In the genomic region with DNA sequence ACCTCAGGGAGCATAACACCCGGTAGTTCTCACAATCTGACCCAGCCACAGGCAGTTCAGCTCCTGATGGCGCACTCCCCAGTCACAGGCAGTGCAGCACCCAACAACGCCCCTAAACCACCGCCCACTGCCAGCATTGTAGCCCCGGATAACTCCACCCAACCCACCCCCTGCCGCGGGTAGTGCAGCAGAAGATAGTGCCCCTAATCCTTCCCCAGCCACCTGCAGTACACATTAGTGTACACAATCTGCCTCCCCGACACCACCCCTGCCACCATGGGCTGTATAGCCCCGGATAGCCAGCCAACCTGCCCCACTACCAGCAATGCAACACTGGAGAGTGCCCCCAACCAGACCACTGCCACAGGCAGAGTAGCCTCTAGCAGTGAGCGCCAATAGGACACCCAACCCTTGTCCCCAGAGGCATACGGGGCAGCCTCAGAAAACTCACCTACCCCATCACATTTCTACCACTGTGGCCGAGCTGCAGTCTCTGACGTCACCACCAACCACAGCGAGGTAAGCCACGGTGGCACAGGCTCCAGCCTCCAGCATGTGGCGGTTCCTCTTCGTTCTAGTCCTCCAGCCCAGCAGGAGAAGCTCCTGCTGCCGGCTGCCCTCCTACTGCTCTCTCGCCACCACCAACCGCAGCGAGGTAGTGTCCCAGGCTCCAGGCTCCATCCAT, we compare ENCODE assay signal across 34 cellular contexts.
"Had no signal": no experiment of that assay in that cellular context is flagged by ENCODE, and none has a peak within 500 bp of the region (broad histone marks: within the 10 kb centered on the region; RNA-seq: fewer than 3 reads in every experiment).

No MANE protein-coding gene starts in this region.

- H3K27me3 Mint-ChIP-seq: activated B cell treated with CpG ODN at 0.5 μM for 24 hours; activated CD8-positive, alpha-beta T cell treated with anti-CD3 and anti-CD28 coated beads for 36 hours; activated naive CD4-positive, alpha-beta T cell treated with anti-CD3 and anti-CD28 coated beads, Interleukin-2, amount 50 U/mL, for 24 hours; activated naive CD8-positive, alpha-beta T cell treated with anti-CD3 and anti-CD28 coated beads, Interleukin-2, amount 10 ng/mL, durations not matched to agents 7 days and 5 days; activated T-helper 17 cell treated with anti-CD3 and anti-CD28 coated beads, Interleukin-2, amount 50 U/mL, for 72 hours; dendritic cell treated with granulocyte-macrophage colony-stimulating factor and Interleukin-4, amounts not matched to agents 40 ng/mL and 50 ng/mL, for 4 days; T-helper 17 cell had no signal

- H3K4me3 ChIP-seq: ascending aorta, breast epithelium, cardiac muscle cell, coronary artery, dorsolateral prefrontal cortex, gastrocnemius medialis, heart left ventricle had no signal

- H3K4me3 Mint-ChIP-seq: activated B cell treated with CpG ODN at 0.5 μM for 24 hours; activated CD8-positive, alpha-beta T cell treated with anti-CD3 and anti-CD28 coated beads for 36 hours; activated naive CD4-positive, alpha-beta T cell treated with anti-CD3 and anti-CD28 coated beads for 36 hours; activated naive CD4-positive, alpha-beta T cell treated with anti-CD3 and anti-CD28 coated beads, Interleukin-2, amount 50 U/mL, for 24 hours; activated naive CD8-positive, alpha-beta T cell treated with anti-CD3 and anti-CD28 coated beads, Interleukin-2, amount 10 ng/mL, durations not matched to agents 7 days and 5 days; activated T-cell treated with anti-CD3 and anti-CD28 coated beads, Interleukin-2, amount 50 U/mL, for 4 hours; activated T-helper 17 cell treated with anti-CD3 and anti-CD28 coated beads, Interleukin-2, amount 50 U/mL, for 72 hours; brain; dendritic cell treated with granulocyte-macrophage colony-stimulating factor and Interleukin-4, amounts not matched to agents 40 ng/mL and 50 ng/mL, for 4 days; endodermal cell; T-helper 17 cell; T-helper 2 cell treated with Interferon-gamma antibody and Interleukin-4, amounts not matched to agents 5 μg/mL and 100 μg/mL, for 36 hours had no signal

- H3K4me1 Mint-ChIP-seq: activated B cell treated with CpG ODN at 0.5 μM for 24 hours; activated naive CD4-positive, alpha-beta T cell treated with anti-CD3 and anti-CD28 coated beads, Interleukin-2, amount 50 U/mL, for 24 hours; activated naive CD8-positive, alpha-beta T cell treated with anti-CD3 and anti-CD28 coated beads, Interleukin-2, amount 10 ng/mL, durations not matched to agents 7 days and 5 days; activated T-helper 17 cell treated with anti-CD3 and anti-CD28 coated beads, Interleukin-2, amount 50 U/mL, for 72 hours; brain; endodermal cell; T-helper 17 cell had no signal

- H3K36me3 ChIP-seq: ascending aorta, breast epithelium, cardiac muscle cell, gastrocnemius medialis, heart left ventricle, WERI-Rb-1 had no signal

- ATAC-seq: activated CD4-positive, CD25-positive, alpha-beta regulatory T cell treated with anti-CD3 and anti-CD28 coated beads, Interleukin-2, amount 50 U/mL, for 24 hours; activated CD8-positive, alpha-beta T cell treated with anti-CD3 and anti-CD28 coated beads for 36 hours; activated T-cell treated with anti-CD3 and anti-CD28 coated beads, Interleukin-2, amount 50 U/mL, for 4 hours; activated T-helper 17 cell treated with anti-CD3 and anti-CD28 coated beads, Interleukin-2, amount 50 U/mL, for 72 hours; esophagus mucosa; gastrocnemius medialis; heart left ventricle; T-helper 17 cell had no signal

- H3K4me1 ChIP-seq: ascending aorta, breast epithelium, gastrocnemius medialis, heart left ventricle had no signal

- H3K27me3 ChIP-seq: ascending aorta, breast epithelium, cardiac muscle cell, gastrocnemius medialis, heart left ventricle had no signal

- DNase-seq: activated B cell treated with CpG ODN at 0.5 μM for 24 hours; activated CD4-positive, alpha-beta T cell treated with anti-CD3 and anti-CD28 coated beads for 48 hours; activated CD4-positive, alpha-beta T cell treated with anti-CD3 and anti-CD28 coated beads, Interleukin-2, amount 50 U/mL, for 1 hour; activated CD4-positive, alpha-beta T cell treated with anti-CD3 and anti-CD28 coated beads, Interleukin-2, amount 50 U/mL, for 48 hours; activated CD8-positive, alpha-beta memory T cell treated with anti-CD3 and anti-CD28 coated beads for 24 hours; activated CD8-positive, alpha-beta T cell treated with anti-CD3 and anti-CD28 coated beads for 36 hours; activated effector memory CD4-positive, alpha-beta T cell treated with anti-CD3 and anti-CD28 coated beads, Interleukin-2, amount 50 U/mL, for 16 hours; activated naive CD4-positive, alpha-beta T cell treated with anti-CD3 and anti-CD28 coated beads for 36 hours; activated naive CD8-positive, alpha-beta T cell treated with anti-CD3 and anti-CD28 coated beads, Interleukin-2, amount 10 ng/mL, durations not matched to agents 7 days and 5 days; activated T-cell treated with anti-CD3 and anti-CD28 coated beads, Interleukin-2, amount 50 U/mL, for 4 hours; central memory CD4-positive, alpha-beta T cell; cerebellar nuclear complex; effector memory CD4-positive, alpha-beta T cell; endodermal cell; foreskin fibroblast; gastrocnemius medialis; glutamatergic neuron; heart left ventricle; T-helper 1 cell; T-helper 17 cell; T1000; WERI-Rb-1 had no signal

- H3K9me3 Mint-ChIP-seq: activated naive CD4-positive, alpha-beta T cell treated with anti-CD3 and anti-CD28 coated beads, Interleukin-2, amount 50 U/mL, for 24 hours had no signal

- H3K27ac Mint-ChIP-seq: activated B cell treated with CpG ODN at 0.5 μM for 24 hours; activated CD8-positive, alpha-beta T cell treated with anti-CD3 and anti-CD28 coated beads for 36 hours; activated naive CD4-positive, alpha-beta T cell treated with anti-CD3 and anti-CD28 coated beads for 36 hours; activated naive CD4-positive, alpha-beta T cell treated with anti-CD3 and anti-CD28 coated beads, Interleukin-2, amount 50 U/mL, for 24 hours; activated naive CD8-positive, alpha-beta T cell treated with anti-CD3 and anti-CD28 coated beads, Interleukin-2, amount 10 ng/mL, durations not matched to agents 7 days and 5 days; activated T-helper 17 cell treated with anti-CD3 and anti-CD28 coated beads, Interleukin-2, amount 50 U/mL, for 72 hours; brain; dendritic cell treated with granulocyte-macrophage colony-stimulating factor and Interleukin-4, amounts not matched to agents 40 ng/mL and 50 ng/mL, for 4 days; endodermal cell; T-helper 17 cell; T-helper 2 cell treated with Interferon-gamma antibody and Interleukin-4, amounts not matched to agents 5 μg/mL and 100 μg/mL, for 36 hours had no signal

- H3K27ac ChIP-seq: ascending aorta, breast epithelium, cardiac muscle cell, coronary artery, dorsolateral prefrontal cortex, gastrocnemius medialis, heart left ventricle, WERI-Rb-1 had no signal

- H3K9me3 ChIP-seq: ascending aorta, breast epithelium, gastrocnemius medialis, heart left ventricle had no signal
